ENCODE assay signal across 1 cellular context in the genomic region with DNA sequence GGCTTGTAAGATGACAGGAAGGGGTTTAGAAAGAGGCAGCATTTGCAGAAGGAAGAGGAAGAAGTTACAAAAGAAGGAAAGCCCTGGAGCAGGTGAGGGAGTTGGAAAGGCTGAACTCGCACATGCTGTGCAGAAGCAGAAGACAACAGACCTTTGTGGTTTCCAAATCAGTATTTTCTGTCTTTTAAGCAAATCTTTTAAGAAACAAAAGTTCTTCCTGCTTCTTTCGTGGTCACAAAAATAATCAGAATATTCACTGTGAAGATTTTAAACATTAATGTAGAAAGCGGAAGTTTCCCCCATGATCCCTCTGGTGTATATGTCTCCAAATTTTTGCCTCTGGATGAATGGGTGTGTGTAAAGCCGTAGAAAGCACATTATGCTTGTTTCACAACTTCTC.
TF ChIP-seq lines count a peak whose summit lies in the region.

No MANE protein-coding gene starts in this region.

TF ChIP-seq in IMR-90, 13 proteins besides CTCF, POLR2A, EP300 and RAD21 (continued from another document):
- TF ChIP-seq, protein P1, sequence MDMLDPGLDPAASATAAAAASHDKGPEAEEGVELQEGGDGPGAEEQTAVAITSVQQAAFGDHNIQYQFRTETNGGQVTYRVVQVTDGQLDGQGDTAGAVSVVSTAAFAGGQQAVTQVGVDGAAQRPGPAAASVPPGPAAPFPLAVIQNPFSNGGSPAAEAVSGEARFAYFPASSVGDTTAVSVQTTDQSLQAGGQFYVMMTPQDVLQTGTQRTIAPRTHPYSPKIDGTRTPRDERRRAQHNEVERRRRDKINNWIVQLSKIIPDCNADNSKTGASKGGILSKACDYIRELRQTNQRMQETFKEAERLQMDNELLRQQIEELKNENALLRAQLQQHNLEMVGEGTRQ (IDR thresholded peaks at IDR 0.05; ENCODE audit: low read depth, low read length), result no peak
- TF ChIP-seq RFX5 (IDR thresholded peaks at IDR 0.05; ENCODE audit: low read depth, low read length), result no peak
